ENCODE assay signal across 30 cellular contexts in genomic region chr15:42375941-42376340, GRCh38.
"Had no signal": no experiment of that assay in that cellular context is flagged by ENCODE, and none has a peak within 500 bp of the region (broad histone marks: within the 10 kb centered on the region; RNA-seq: fewer than 3 reads in every experiment).

No MANE protein-coding gene starts in this region.

- H3K4me3 ChIP-seq: adrenal gland, ascending aorta, left ventricle myocardium inferior, ovary, prostate gland, right atrium auricular region, thyroid gland, upper lobe of right lung had no signal

- H3K27me3 Mint-ChIP-seq: activated B cell treated with CpG ODN at 0.5 μM for 24 hours; activated CD4-positive, alpha-beta T cell treated with anti-CD3 and anti-CD28 coated beads for 36 hours; activated naive CD8-positive, alpha-beta T cell; activated T-cell treated with anti-CD3 and anti-CD28 coated beads, Interleukin-2, amount 50 U/mL, for 24 hours; activated T-helper 17 cell treated with anti-CD3 and anti-CD28 coated beads, Interleukin-2, amount 50 U/mL, for 72 hours; effector memory CD8-positive, alpha-beta T cell; natural killer cell treated with Interleukin-12 subunit alpha and Interleukin-12 subunit beta and Interleukin-15 and Interleukin-18, amount 100 ng/mL, for 72 hours; stimulated activated naive CD8-positive, alpha-beta T cell treated with anti-CD3 and anti-CD28 coated beads, Interleukin-15, Interleukin-2, amounts not matched to agents 100 ng/mL and 50 ng/mL, for 24 hours had no signal

- H3K4me1 Mint-ChIP-seq: activated B cell treated with CpG ODN at 0.5 μM for 24 hours; activated CD4-positive, alpha-beta T cell treated with anti-CD3 and anti-CD28 coated beads for 36 hours; activated T-helper 17 cell treated with anti-CD3 and anti-CD28 coated beads, Interleukin-2, amount 50 U/mL, for 72 hours had no signal

- ATAC-seq: activated CD4-positive, alpha-beta T cell treated with anti-CD3 and anti-CD28 coated beads for 36 hours; activated T-helper 17 cell treated with anti-CD3 and anti-CD28 coated beads, Interleukin-2, amount 50 U/mL, for 72 hours; effector memory CD8-positive, alpha-beta T cell; esophagus mucosa had no signal

- H3K9me3 ChIP-seq: adrenal gland, ascending aorta, neutrophil, prostate gland, thyroid gland, upper lobe of right lung had no signal

- H3K4me3 Mint-ChIP-seq: activated B cell treated with CpG ODN at 0.5 μM for 24 hours; activated CD4-positive, alpha-beta T cell treated with anti-CD3 and anti-CD28 coated beads for 36 hours; activated naive CD8-positive, alpha-beta T cell; activated T-cell treated with anti-CD3 and anti-CD28 coated beads, Interleukin-2, amount 50 U/mL, for 24 hours; activated T-helper 17 cell treated with anti-CD3 and anti-CD28 coated beads, Interleukin-2, amount 50 U/mL, for 72 hours; effector memory CD8-positive, alpha-beta T cell; natural killer cell treated with Interleukin-12 subunit alpha and Interleukin-12 subunit beta and Interleukin-15 and Interleukin-18, amount 100 ng/mL, for 72 hours; stimulated activated naive CD8-positive, alpha-beta T cell treated with anti-CD3 and anti-CD28 coated beads, Interleukin-15, Interleukin-2, amounts not matched to agents 100 ng/mL and 50 ng/mL, for 24 hours; T-helper 2 cell treated with Interferon-gamma antibody and Interleukin-4, amounts not matched to agents 5 μg/mL and 100 μg/mL, for 36 hours had no signal

- H3K27ac ChIP-seq: adrenal gland, ascending aorta, brain microvascular endothelial cell, left ventricle myocardium inferior, neutrophil, ovary, prostate gland, right atrium auricular region, thyroid gland, upper lobe of right lung had no signal

- H3K27me3 ChIP-seq: adrenal gland, ascending aorta, brain microvascular endothelial cell, neutrophil, ovary, right atrium auricular region, thyroid gland, upper lobe of right lung had no signal

- H3K9me3 Mint-ChIP-seq: activated T-helper 17 cell treated with anti-CD3 and anti-CD28 coated beads, Interleukin-2, amount 50 U/mL, for 72 hours; effector memory CD8-positive, alpha-beta T cell; natural killer cell treated with Interleukin-12 subunit alpha and Interleukin-12 subunit beta and Interleukin-15 and Interleukin-18, amount 100 ng/mL, for 72 hours had no signal

- H3K4me1 ChIP-seq: adrenal gland, ascending aorta, prostate gland, thyroid gland, upper lobe of right lung had no signal

- DNase-seq: activated B cell treated with CpG ODN at 0.5 μM for 24 hours; activated CD4-positive, alpha-beta T cell treated with anti-CD3 and anti-CD28 coated beads for 36 hours; activated CD4-positive, alpha-beta T cell treated with anti-CD3 and anti-CD28 coated beads, Interleukin-2, amount 50 U/mL, for 4 hours; activated CD8-positive, alpha-beta memory T cell treated with anti-CD3 and anti-CD28 coated beads, Interleukin-2, amount 50 U/mL, for 4 hours; activated naive CD4-positive, alpha-beta T cell; activated T-cell treated with anti-CD3 and anti-CD28 coated beads, Interleukin-2, amount 50 U/mL, for 24 hours; adrenal gland; brain microvascular endothelial cell; central memory CD4-positive, alpha-beta T cell; dermis blood vessel endothelial cell; effector memory CD8-positive, alpha-beta T cell; foreskin melanocyte; hippocampal formation; kidney glomerular epithelial cell; left ventricle myocardium inferior; ovary; stimulated activated CD4-positive, alpha-beta T cell treated with anti-CD3 and anti-CD28 coated beads, Interleukin-4, amount 100 ng/mL, for 4 hours; substantia nigra; upper lobe of right lung had no signal

- H3K36me3 Mint-ChIP-seq: natural killer cell treated with Interleukin-12 subunit alpha and Interleukin-12 subunit beta and Interleukin-15 and Interleukin-18, amount 100 ng/mL, for 72 hours had no signal

- H3K27ac Mint-ChIP-seq: activated B cell treated with CpG ODN at 0.5 μM for 24 hours; activated CD4-positive, alpha-beta T cell treated with anti-CD3 and anti-CD28 coated beads for 36 hours; activated naive CD8-positive, alpha-beta T cell; activated T-cell treated with anti-CD3 and anti-CD28 coated beads, Interleukin-2, amount 50 U/mL, for 24 hours; activated T-helper 17 cell treated with anti-CD3 and anti-CD28 coated beads, Interleukin-2, amount 50 U/mL, for 72 hours; natural killer cell treated with Interleukin-12 subunit alpha and Interleukin-12 subunit beta and Interleukin-15 and Interleukin-18, amount 100 ng/mL, for 72 hours; stimulated activated naive CD8-positive, alpha-beta T cell treated with anti-CD3 and anti-CD28 coated beads, Interleukin-15, Interleukin-2, amounts not matched to agents 100 ng/mL and 50 ng/mL, for 24 hours; T-helper 2 cell treated with Interferon-gamma antibody and Interleukin-4, amounts not matched to agents 5 μg/mL and 100 μg/mL, for 36 hours had no signal

- H3K36me3 ChIP-seq: adrenal gland, ascending aorta, brain microvascular endothelial cell, left ventricle myocardium inferior, neutrophil, ovary, prostate gland, right atrium auricular region, thyroid gland, upper lobe of right lung had no signal
